In the genomic region with DNA sequence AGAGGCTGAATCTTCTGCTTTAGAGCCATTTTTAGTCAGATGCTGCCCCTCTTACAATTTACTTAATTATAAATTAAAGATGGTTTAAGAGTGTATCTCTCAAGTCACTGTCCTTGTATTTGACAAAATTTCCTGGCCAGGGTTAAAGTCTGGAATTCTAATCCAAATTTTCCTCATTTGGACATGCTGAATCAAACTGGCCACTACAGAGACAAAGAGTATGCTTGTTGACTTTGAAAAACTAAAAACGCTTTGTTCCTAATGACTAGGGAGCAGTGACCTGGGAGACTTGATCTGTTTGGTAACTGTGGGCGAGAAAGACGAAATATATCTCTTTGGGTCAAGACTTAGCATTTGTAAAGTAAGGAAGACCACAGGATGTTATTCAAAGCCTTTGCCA, we compare ENCODE assay signal across 16 cellular contexts.
DNase-seq lines count a peak whose midpoint lies in the region; ATAC-seq and TF ChIP-seq lines count a peak whose summit lies in the region.
"Had no signal": no experiment of that assay in that cellular context is flagged by ENCODE, and none has a peak within 500 bp of the region (broad histone marks: within the 10 kb centered on the region; RNA-seq: fewer than 3 reads in every experiment).

No MANE protein-coding gene starts in this region.

- no peaks in the 10 kb centered on the region for H3K36me3 Mint-ChIP-seq in activated naive CD8-positive, alpha-beta T cell treated with anti-CD3 and anti-CD28 coated beads for 36 hours
- H3K36me3 Mint-ChIP-seq: CD14-positive monocyte; CD8-positive, alpha-beta T cell had no signal

- H3K27ac ChIP-seq in liver (ENCODE audit: low read depth in 1 of 2, low read length in 2 of 2) (no peak overlapping the region), right lobe of liver (no peak overlapping the region), layer of hippocampus (ENCODE audit: low read depth, low read length) (peak overlapping the region; percentile 54)
- H3K27ac ChIP-seq: 22Rv1 had no signal

- no peak for TF ChIP-seq RAD21 in liver (IDR thresholded peaks at IDR 0.05)

- H3K9ac ChIP-seq in liver (ENCODE audit: low read depth in 1 of 2, low read length in 2 of 2): no peak overlapping the region

- ATAC-seq in right lobe of liver (no peak), esophagus mucosa (no peak)
- ATAC-seq: CD8-positive, alpha-beta T cell had no signal

- no peaks in the 10 kb centered on the region for H3K9me3 ChIP-seq in liver (ENCODE audit: control insufficient read depth in 4 of 4, low read length in 3 of 4)
- H3K9me3 ChIP-seq in right lobe of liver: no peaks in the 10 kb centered on the region
- H3K9me3 ChIP-seq: Caco-2 had no signal

- no peak overlapping the region for H3K4me3 Mint-ChIP-seq in activated naive CD8-positive, alpha-beta T cell treated with anti-CD3 and anti-CD28 coated beads for 36 hours
- H3K4me3 Mint-ChIP-seq: CD14-positive monocyte; CD8-positive, alpha-beta T cell; HFFc6 had no signal

- H3K4me3 ChIP-seq in liver (ENCODE audit: low read depth in 1 of 3, low read length in 3 of 3) (no peak overlapping the region), right lobe of liver (no peak overlapping the region)

- H3K4me1 Mint-ChIP-seq in activated naive CD8-positive, alpha-beta T cell treated with anti-CD3 and anti-CD28 coated beads for 36 hours: no peaks in the 10 kb centered on the region
- H3K4me1 Mint-ChIP-seq: CD14-positive monocyte had no signal

- H3K27ac Mint-ChIP-seq in activated naive CD8-positive, alpha-beta T cell treated with anti-CD3 and anti-CD28 coated beads for 36 hours: no peak overlapping the region
- H3K27ac Mint-ChIP-seq: CD8-positive, alpha-beta T cell; HFFc6 had no signal

- H3K27me3 ChIP-seq in liver (ENCODE audit: control insufficient read depth in 4 of 4, insufficient read depth in 4 of 4, low read length in 3 of 4) (no peaks in the 10 kb centered on the region), right lobe of liver (no peaks in the 10 kb centered on the region), layer of hippocampus (ENCODE audit: control insufficient read depth, insufficient read depth, low read length) (no peaks in the 10 kb centered on the region)

- no peak for TF ChIP-seq POLR2A in right lobe of liver (IDR thresholded peaks at IDR 0.05)

- no peaks in the 10 kb centered on the region for H3K9me3 Mint-ChIP-seq in activated naive CD8-positive, alpha-beta T cell treated with anti-CD3 and anti-CD28 coated beads for 36 hours
- H3K9me3 Mint-ChIP-seq: CD14-positive monocyte; CD8-positive, alpha-beta T cell; HFFc6 had no signal

- no peaks in the 10 kb centered on the region for H3K36me3 ChIP-seq in liver (ENCODE audit: control insufficient read depth in 4 of 4, insufficient read depth in 3 of 4, low read depth in 1 of 4, low read length in 3 of 4)
- H3K36me3 ChIP-seq in right lobe of liver: no peaks in the 10 kb centered on the region

- 83% methylated on average over 3 of the region's 3 CpGs for WGBS in liver
- WGBS in right lobe of liver (ENCODE audit: insufficient coverage, low coverage, low lambda C conversion rate, missing lambda C conversion rate): 66% methylated on average over 3 of the region's 3 CpGs

- H3K4me1 ChIP-seq in liver (ENCODE audit: control insufficient read depth in 4 of 4, insufficient read depth in 4 of 4, low read length in 3 of 4) (peaks cover 0 to 4% (median under 1%) of the 10 kb centered on the region in 4 donors), right lobe of liver (peaks cover 0 to 5% (median 0%) of the 10 kb centered on the region in 4 donors)
- H3K4me1 ChIP-seq: Caco-2 had no signal

- H3K27me3 Mint-ChIP-seq in activated naive CD8-positive, alpha-beta T cell treated with anti-CD3 and anti-CD28 coated beads for 36 hours: no peaks in the 10 kb centered on the region

- TF ChIP-seq CTCF in liver (IDR thresholded peaks at IDR 0.05; ENCODE audit: low read depth, low read length, missing input control) (no peak), right lobe of liver (IDR thresholded peaks at IDR 0.05) (no peak)

- DNase-seq in right lobe of liver (no peak), pons (ENCODE audit: low spot score) (peak; percentile 92), NCI-H1694 treated with DMSO at 0.1 percent for 48 hours (lab: John Stamatoyannopoulos, UW) (no peak)
- DNase-seq in stimulated activated CD4-positive, alpha-beta T cell treated with anti-CD3 and anti-CD28 coated beads, Interleukin-15, amount 100 ng/mL, for 24 hours: no peak
- DNase-seq in activated naive CD8-positive, alpha-beta T cell treated with anti-CD3 and anti-CD28 coated beads for 36 hours: no peak
- DNase-seq: Caco-2; CD8-positive, alpha-beta T cell; DMS53; GF-D8; HCEC 1CT; HFFc6 had no signal

- intact Hi-C loops in right lobe of liver (cut with DNase I): no loop called here

TF ChIP-seq in liver, 16 proteins besides CTCF, POLR2A, EP300 and RAD21:
- TF ChIP-seq HNF4G (IDR thresholded peaks at IDR 0.05) (no peak), GABPA (IDR thresholded peaks at IDR 0.05 in 1 of 2, conservative IDR thresholded peaks at IDR 0.05 in 1 of 2) (no peak), SP1 (IDR thresholded peaks at IDR 0.05) (no peak), RXRA (IDR thresholded peaks at IDR 0.05) (peak; percentile 14 to 42), HNF4A (conservative IDR thresholded peaks at IDR 0.05) (no peak)
